Comparison of ENCODE assay signal across 13 cellular contexts in genomic region chr17:82108038-82108998, GRCh38. TPM values are rescaled to one million over a fixed set of nuclear protein-coding genes. Genes with fewer than 3 reads are reported as not detected.
DNase-seq lines count a peak whose midpoint lies in the region; ATAC-seq and TF ChIP-seq lines count a peak whose summit lies in the region.
"Had no signal": no experiment of that assay in that cellular context is flagged by ENCODE, and none has a peak within 500 bp of the region (broad histone marks: within the 10 kb centered on the region; RNA-seq: fewer than 3 reads in every experiment).

No MANE protein-coding gene starts in this region.

- H3K36me3 Mint-ChIP-seq in effector memory CD8-positive, alpha-beta T cell (ENCODE audit: insufficient read depth) = no peaks in the 10 kb centered on the region
- H3K36me3 Mint-ChIP-seq in neural progenitor cell (peaks cover 6% of the 10 kb centered on the region), Caco-2 (ENCODE audit: insufficient read depth, unreplicated experiment) (peaks cover 63% of the 10 kb centered on the region)
- H3K36me3 Mint-ChIP-seq: WTC11 had no signal

- H3K9me3 ChIP-seq in neural progenitor cell (ENCODE audit: low read depth) (no peaks in the 10 kb centered on the region), Caco-2 (no peaks in the 10 kb centered on the region)
- H3K9me3 ChIP-seq: MG63 had no signal

- H3K79me2 ChIP-seq in neural progenitor cell (ENCODE audit: low read depth) = no peaks in the 10 kb centered on the region

- H3K27me3 ChIP-seq in H7 (ENCODE audit: control insufficient read depth, insufficient read depth, low read length) (no peaks in the 10 kb centered on the region), neural progenitor cell (no peaks in the 10 kb centered on the region), Caco-2 (replicated peaks; ENCODE audit: control insufficient read depth, insufficient read depth, low read length) (no peaks in the 10 kb centered on the region)
- H3K27me3 ChIP-seq: MG63 had no signal

- H3K36me3 ChIP-seq in H7 (replicated peaks; ENCODE audit: control insufficient read depth, insufficient read depth, low read length) (no peaks in the 10 kb centered on the region), neural progenitor cell (no peaks in the 10 kb centered on the region), Caco-2 (ENCODE audit: control insufficient read depth, insufficient read depth, low read length) (no peaks in the 10 kb centered on the region)

- H3K4me1 ChIP-seq in neural progenitor cell (peaks cover 28% of the 10 kb centered on the region), Caco-2 (peaks cover 41% of the 10 kb centered on the region)

- POLR2A ChIA-PET in Caco-2 (lab: Charles Lee) = no interaction called here

- H3K27ac ChIP-seq in C4-2B = peak overlapping the region; percentile 100
- H3K27ac ChIP-seq in neural progenitor cell = no peak overlapping the region

- DNase-seq in H7 (peak; percentile 58), neural progenitor cell (ENCODE audit: low spot score) (no peak), A172 (ENCODE audit: low spot score) (no peak), Caco-2 (no peak)
- no peak for DNase-seq in effector memory CD8-positive, alpha-beta T cell
- DNase-seq in NK-92 treated with Interleukin-12 subunit alpha and Interleukin-12 subunit beta, amount 100 ng/mL, for 24 hours (lab: John Stamatoyannopoulos, UW) = no peak
- DNase-seq: foreskin fibroblast, MG63, substantia nigra had no signal

- H3F3A ChIP-seq in neural progenitor cell (ENCODE audit: low read depth) = peaks cover 28% of the 10 kb centered on the region

- peak overlapping the region; percentile 18 to 25 for H3K4me3 Mint-ChIP-seq in effector memory CD8-positive, alpha-beta T cell
- H3K4me3 Mint-ChIP-seq in neural progenitor cell (peak overlapping the region; percentile 27), Caco-2 (ENCODE audit: unreplicated experiment) (no peak overlapping the region)
- H3K4me3 Mint-ChIP-seq: WTC11 had no signal

- no peak overlapping the region for H3K4me2 ChIP-seq in neural progenitor cell

- BruUV-seq in Caco-2 (replicated peaks; lab: Mats Ljungman, UMichigan) = no TSS peak

- CTCF ChIA-PET in Caco-2 (lab: Charles Lee) = no interaction called here

- H3K4me3 ChIP-seq in H7 (ENCODE audit: insufficient read depth, low read depth, low read length) (no peak overlapping the region), neural progenitor cell (no peak overlapping the region), Caco-2 (ENCODE audit: low read depth, low read length) (no peak overlapping the region)
- H3K4me3 ChIP-seq: MG63 had no signal

- H3K27me3 Mint-ChIP-seq in effector memory CD8-positive, alpha-beta T cell = no peaks in the 10 kb centered on the region
- H3K27me3 Mint-ChIP-seq in neural progenitor cell (ENCODE audit: insufficient read depth, low read depth) = peaks cover 8% of the 10 kb centered on the region
- H3K27me3 Mint-ChIP-seq in Caco-2 (ENCODE audit: insufficient read depth, unreplicated experiment) = no peaks in the 10 kb centered on the region

- intact Hi-C loops in Caco-2 (cut with micrococcal nuclease; ENCODE audit: unreplicated experiment) = no loop called here

- no peak overlapping the region for H2AFZ ChIP-seq in neural progenitor cell (replicated peaks)

- no peak for TF ChIP-seq CTCF in C4-2B (conservative IDR thresholded peaks at IDR 0.05)
- no peak for TF ChIP-seq CTCF in neural progenitor cell (IDR thresholded peaks at IDR 0.05)
- no peak for TF ChIP-seq CTCF in Caco-2 (IDR thresholded peaks at IDR 0.05; ENCODE audit: insufficient read depth in 1 of 2, low read depth in 1 of 2, low read length in 1 of 2, severe bottlenecking in 1 of 2, unreplicated experiment in 1 of 2)

- peaks cover 13 to 15% of the 10 kb centered on the region in 2 donors for H3K4me1 Mint-ChIP-seq in effector memory CD8-positive, alpha-beta T cell (ENCODE audit: low read depth in 2 of 2)
- H3K4me1 Mint-ChIP-seq in neural progenitor cell = peaks cover 31% of the 10 kb centered on the region
- peaks cover 37% of the 10 kb centered on the region for H3K4me1 Mint-ChIP-seq in Caco-2 (ENCODE audit: low read depth, unreplicated experiment)

- H4K20me1 ChIP-seq in neural progenitor cell (ENCODE audit: low read depth) = no peaks in the 10 kb centered on the region

- H3K9ac ChIP-seq in neural progenitor cell = no peak overlapping the region

- no peaks in the 10 kb centered on the region for H3K9me3 Mint-ChIP-seq in effector memory CD8-positive, alpha-beta T cell
- H3K9me3 Mint-ChIP-seq in neural progenitor cell = no peaks in the 10 kb centered on the region
- H3K9me3 Mint-ChIP-seq in Caco-2 (ENCODE audit: unreplicated experiment) = no peaks in the 10 kb centered on the region
- H3K9me3 Mint-ChIP-seq: WTC11 had no signal

- no peak for ATAC-seq in effector memory CD8-positive, alpha-beta T cell (replicated peaks)
- ATAC-seq in esophagus mucosa = no peak
- ATAC-seq: HCT116, WTC11 had no signal

- peak overlapping the region; percentile 62 to 98 for H3K27ac Mint-ChIP-seq in effector memory CD8-positive, alpha-beta T cell
- H3K27ac Mint-ChIP-seq in neural progenitor cell (peak overlapping the region; percentile 74), Caco-2 (ENCODE audit: unreplicated experiment) (no peak overlapping the region)
- H3K27ac Mint-ChIP-seq: WTC11 had no signal

RNA-seq across cellular contexts. Expression of gene FASN, which starts 10.3 kb away (rescaled TPM):
- 201 and 257 TPM in 2 replicates for total RNA-seq in H7 (2014; rRNA removed; shearing (Covaris generic))
- total RNA-seq in neural progenitor cell (ENCODE audit: low replicate concordance) (77.9 and 266 TPM in 2 replicates), Caco-2 (2022) (330 and 359 TPM in 2 replicates), esophagus mucosa (352 TPM)
- 89.9 and 133 TPM in 2 replicates for total RNA-seq in A172 (2014; rRNA removed; shearing (Covaris generic))

RNA-seq across cellular contexts. Expression of gene DUS1L, which starts 42.7 kb away (rescaled TPM):
- 114 and 129 TPM in 2 replicates for total RNA-seq in H7 (2014; rRNA removed; shearing (Covaris generic))
- total RNA-seq in neural progenitor cell (ENCODE audit: low replicate concordance) = 54.5 and 76.6 TPM in 2 replicates
- total RNA-seq in A172 (2014; rRNA removed; shearing (Covaris generic)) = 107 and 165 TPM in 2 replicates
- total RNA-seq in Caco-2 (2022) = 129 TPM in 2 replicates
- total RNA-seq in esophagus mucosa = 78.4 TPM

RNA-seq across cellular contexts. Expression of gene GPS1, which starts 56.6 kb away (rescaled TPM):
- total RNA-seq in H7 (2014; rRNA removed; shearing (Covaris generic)) = 205 and 248 TPM in 2 replicates
- total RNA-seq in neural progenitor cell (ENCODE audit: low replicate concordance) = 86.6 and 174 TPM in 2 replicates
- total RNA-seq in A172 (2014; rRNA removed; shearing (Covaris generic)) = 185 and 187 TPM in 2 replicates
- 185 and 195 TPM in 2 replicates for total RNA-seq in Caco-2 (2022)
- 59.3 TPM for total RNA-seq in esophagus mucosa

RNA-seq across cellular contexts. Expression of gene RFNG, which starts 56.7 kb away (rescaled TPM):
- 43.0 and 50.8 TPM in 2 replicates for total RNA-seq in H7 (2014; rRNA removed; shearing (Covaris generic))
- 13.6 and 41.0 TPM in 2 replicates for total RNA-seq in neural progenitor cell (ENCODE audit: low replicate concordance)
- 42.8 and 50.1 TPM in 2 replicates for total RNA-seq in A172 (2014; rRNA removed; shearing (Covaris generic))
- total RNA-seq in Caco-2 (2022) = 33.0 and 35.5 TPM in 2 replicates
- 21.6 TPM for total RNA-seq in esophagus mucosa
